ENCODE assay signal across 22 cellular contexts in the genomic region with DNA sequence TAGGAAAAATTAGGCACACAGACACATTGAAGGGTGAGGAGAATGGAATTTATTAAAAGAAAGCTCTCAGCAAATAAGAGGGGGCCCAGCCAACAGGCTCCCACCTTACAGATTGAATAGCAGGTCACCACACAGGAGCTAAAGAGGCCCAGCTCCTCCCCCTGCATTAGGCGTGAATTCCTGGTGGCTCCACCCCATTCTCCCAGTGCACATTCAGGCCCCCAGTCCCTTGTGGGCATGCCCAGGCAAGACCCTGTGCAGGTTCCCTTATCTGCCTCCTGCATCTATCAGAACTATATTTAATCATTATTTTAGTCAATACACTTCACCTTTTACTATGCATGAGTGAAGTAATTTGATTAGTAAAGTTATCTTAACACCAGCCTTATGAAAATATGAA.
"Had no signal": no experiment of that assay in that cellular context is flagged by ENCODE, and none has a peak within 500 bp of the region (broad histone marks: within the 10 kb centered on the region; RNA-seq: fewer than 3 reads in every experiment).

No MANE protein-coding gene starts in this region.

- ATAC-seq: activated CD4-positive, alpha-beta T cell treated with anti-CD3 and anti-CD28 coated beads for 36 hours; activated T-cell treated with anti-CD3 and anti-CD28 coated beads, Interleukin-2, amount 50 U/mL, for 4 hours; heart right ventricle; left lung; right cardiac atrium; stimulated activated naive CD8-positive, alpha-beta T cell treated with anti-CD3 and anti-CD28 coated beads, Interleukin-15, Interleukin-2, amounts not matched to agents 100 U/mL and 50 U/mL, for 24 hours had no signal

- H3K27me3 ChIP-seq: cardiac muscle cell, heart right ventricle, left lung had no signal

- H3K36me3 ChIP-seq: cardiac muscle cell, heart right ventricle, left lung had no signal

- H3K9ac ChIP-seq: parathyroid adenoma had no signal

- DNase-seq: activated B cell treated with CpG ODN at 0.5 μM for 24 hours; activated CD4-positive, alpha-beta T cell treated with anti-CD3 and anti-CD28 coated beads for 36 hours; activated CD4-positive, alpha-beta T cell treated with anti-CD3 and anti-CD28 coated beads, Interleukin-2, amount 50 U/mL, for 4 hours; activated CD8-positive, alpha-beta memory T cell treated with anti-CD3 and anti-CD28 coated beads for 24 hours; activated CD8-positive, alpha-beta memory T cell treated with anti-CD3 and anti-CD28 coated beads, Interleukin-2, amount 50 U/mL, for 48 hours; activated naive CD4-positive, alpha-beta T cell treated with Interleukin-2 at 50 U/mL for 16 hours; activated naive CD8-positive, alpha-beta T cell treated with anti-CD3 and anti-CD28 coated beads for 36 hours; activated T-cell treated with anti-CD3 and anti-CD28 coated beads, Interleukin-2, amount 50 U/mL, for 4 hours; cortex of kidney; heart right ventricle; kidney glomerular epithelial cell; left lung; nucleus accumbens; stimulated activated CD4-positive, alpha-beta T cell treated with anti-CD3 and anti-CD28 coated beads, Interleukin-12 subunit alpha, Interleukin-12 subunit beta, amount 100 ng/mL, for 4 hours; stimulated activated CD4-positive, alpha-beta T cell treated with anti-CD3 and anti-CD28 coated beads, Interleukin-4, amount 100 ng/mL, for 4 hours; stimulated activated naive CD8-positive, alpha-beta T cell treated with anti-CD3 and anti-CD28 coated beads, Interleukin-15, Interleukin-2, amounts not matched to agents 100 U/mL and 50 U/mL, for 24 hours; T-helper 1 cell had no signal

- H3K27me3 Mint-ChIP-seq: activated B cell treated with CpG ODN at 0.5 μM for 24 hours; activated CD4-positive, alpha-beta T cell treated with anti-CD3 and anti-CD28 coated beads for 36 hours; activated naive CD8-positive, alpha-beta T cell treated with anti-CD3 and anti-CD28 coated beads for 36 hours had no signal

- H3K4me3 Mint-ChIP-seq: activated B cell treated with CpG ODN at 0.5 μM for 24 hours; activated CD4-positive, alpha-beta T cell treated with anti-CD3 and anti-CD28 coated beads for 36 hours; activated naive CD8-positive, alpha-beta T cell treated with anti-CD3 and anti-CD28 coated beads for 36 hours; activated T-cell treated with anti-CD3 and anti-CD28 coated beads, Interleukin-2, amount 50 U/mL, for 4 hours; nephron had no signal

- H3K4me3 ChIP-seq: cardiac muscle cell, heart right ventricle, left lung had no signal

- H2AFZ ChIP-seq: parathyroid adenoma had no signal

- H3K27ac ChIP-seq: cardiac muscle cell, heart right ventricle, left lung, parathyroid adenoma had no signal

- H3K36me3 Mint-ChIP-seq: activated naive CD8-positive, alpha-beta T cell treated with anti-CD3 and anti-CD28 coated beads for 36 hours had no signal

- H3K9me3 ChIP-seq: left lung had no signal

- FAIRE-seq: TTC549 had no signal

- H3K79me2 ChIP-seq: parathyroid adenoma had no signal

- H3K9me3 Mint-ChIP-seq: activated naive CD8-positive, alpha-beta T cell treated with anti-CD3 and anti-CD28 coated beads for 36 hours; activated T-cell treated with anti-CD3 and anti-CD28 coated beads, Interleukin-2, amount 50 U/mL, for 4 hours; nephron had no signal

- H3K4me1 Mint-ChIP-seq: activated B cell treated with CpG ODN at 0.5 μM for 24 hours; activated CD4-positive, alpha-beta T cell treated with anti-CD3 and anti-CD28 coated beads for 36 hours; activated naive CD8-positive, alpha-beta T cell treated with anti-CD3 and anti-CD28 coated beads for 36 hours; nephron had no signal

- H3K27ac Mint-ChIP-seq: activated B cell treated with CpG ODN at 0.5 μM for 24 hours; activated CD4-positive, alpha-beta T cell treated with anti-CD3 and anti-CD28 coated beads for 36 hours; activated naive CD8-positive, alpha-beta T cell treated with anti-CD3 and anti-CD28 coated beads for 36 hours; nephron had no signal

- H3K4me1 ChIP-seq: heart right ventricle, left lung, parathyroid adenoma had no signal
